10 cellular contexts compared by ENCODE assay signal in genomic region chr5:146363181-146363874, GRCh38. TPM values are rescaled to one million over a fixed set of nuclear protein-coding genes. Genes with fewer than 3 reads are reported as not detected.
"Had no signal": no experiment of that assay in that cellular context is flagged by ENCODE, and none has a peak within 500 bp of the region (broad histone marks: within the 10 kb centered on the region; RNA-seq: fewer than 3 reads in every experiment).

No MANE protein-coding gene starts in this region.

RNA-seq across cellular contexts. Expression of gene POU4F3, which starts 24.7 kb away (rescaled TPM):
- total RNA-seq: activated T-helper 1 cell treated with anti-CD3 and anti-CD28 coated beads, Interleukin-12 subunit alpha, Interleukin-12 subunit beta, Interleukin-2, Interleukin-4 antibody, amounts not matched to agents 30 ng/mL and 10 ng/mL and 1 ng/mL, durations not matched to agents 14 hours and 24 hours and 36 hours; cardiac septum; cerebellum; gastroesophageal sphincter; left colon; pancreas; psoas muscle; smooth muscle cell; testis; transverse colon had no signal
- polyA plus RNA-seq: pancreas, smooth muscle cell had no signal
